ENCODE assay signal across 9 cellular contexts in the genomic region with DNA sequence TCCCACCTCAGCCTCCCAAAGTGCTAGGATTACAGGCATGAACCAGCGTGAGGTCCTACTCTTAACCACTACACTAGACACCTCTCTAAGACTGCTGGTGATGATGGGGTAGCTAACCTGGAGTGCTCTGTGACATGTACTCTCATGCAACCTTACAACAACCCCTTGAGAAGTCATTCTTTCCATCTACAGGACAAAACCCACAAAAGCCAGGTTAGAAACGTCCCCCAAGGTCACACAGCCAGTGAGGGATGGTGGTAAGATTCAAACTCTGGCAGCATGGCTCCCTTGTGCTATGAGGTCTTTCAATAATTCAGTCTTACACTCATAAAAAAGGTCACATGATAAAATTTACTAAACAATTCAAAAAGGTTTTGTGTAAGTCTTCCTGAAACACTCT.
DNase-seq lines count a peak whose midpoint lies in the region; ATAC-seq, FAIRE-seq and TF ChIP-seq lines count a peak whose summit lies in the region.
"Had no signal": no experiment of that assay in that cellular context is flagged by ENCODE, and none has a peak within 500 bp of the region (broad histone marks: within the 10 kb centered on the region; RNA-seq: fewer than 3 reads in every experiment).

No MANE protein-coding gene starts in this region.

- H3K9me3 ChIP-seq in right atrium auricular region: no peaks in the 10 kb centered on the region
- no peaks in the 10 kb centered on the region for H3K9me3 ChIP-seq in K562 (replicated peaks; ENCODE audit: control insufficient read depth, insufficient read depth, low read depth, low read length)
- H3K9me3 ChIP-seq in uterus: no peaks in the 10 kb centered on the region

- H3K36me3 ChIP-seq in right atrium auricular region: no peaks in the 10 kb centered on the region
- no peaks in the 10 kb centered on the region; the same call in 2 of the 3 replicates for H3K36me3 ChIP-seq in K562 (ENCODE audit: control insufficient read depth, insufficient read depth, low read length)
- H3K36me3 ChIP-seq in uterus: no peaks in the 10 kb centered on the region

- H3K27ac ChIP-seq in right atrium auricular region: peak overlapping the region; percentile 97
- peak overlapping the region; percentile 47; the same call in 2 of the 3 replicates for H3K27ac ChIP-seq in K562 (ENCODE audit: extremely low read depth, low read depth, low read length)
- H3K27ac ChIP-seq in uterus: peak overlapping the region; percentile 99 to 100

- intact Hi-C loops in left cardiac atrium (cut with DNase I): loop anchor here in 1 of 2 donors (10.0 kb wide), 1 partner anchor 94 kb away; a partner anchor contains a TSS
- intact Hi-C loops in K562 (cut with micrococcal nuclease): no loop called here
- intact Hi-C loops in uterus (cut with DNase I; ENCODE audit: low total_unique reads): no loop called here

- FAIRE-seq in K562 (lab: Jason Lieb, UNC): peak; percentile 15

- H3K4me1 ChIP-seq in right atrium auricular region (peaks cover 0 to 26% of the 10 kb centered on the region in 2 donors), K562 (replicated peaks in 1 of 2; ENCODE audit: control insufficient read depth in 2 of 2, insufficient read depth in 2 of 2, low read length in 2 of 2) (peaks cover 11 to 18% of the 10 kb centered on the region in 2 experiments; a peak in 4 of 5 replicates), uterus (no peaks in the 10 kb centered on the region)

- peak overlapping the region in 9 of 10 donors; percentile 0 to 100 (median 97) for H3K4me3 Mint-ChIP-seq in naive thymus-derived CD8-positive, alpha-beta T cell

- H3K36me3 Mint-ChIP-seq in naive thymus-derived CD8-positive, alpha-beta T cell: no peaks in the 10 kb centered on the region

- CTCF ChIA-PET in K562 (lab: Yijun Ruan, JAX; ENCODE audit: low intra/inter-chr PET ratio): no interaction called here

- POLR2A ChIA-PET in K562 (lab: Yijun Ruan, JAX): interaction anchor here (0.6 to 3.3 kb wide), 5 partner anchors 11 to 168 kb away, joined by 4 to 32 read pairs (median 4); a partner anchor contains a TSS
- POLR2A ChIA-PET in naive thymus-derived CD8-positive, alpha-beta T cell (lab: Charles Lee): interaction anchor here (0.5 to 7.0 kb wide), 9 partner anchors 12 to 116 kb away, joined by 4 to 277 read pairs (median 47); a partner anchor contains a TSS

- no peak for TF ChIP-seq RAD21 in K562 (CRISPR knock-in tag; conservative IDR thresholded peaks at IDR 0.05 in 1 of 2, IDR thresholded peaks at IDR 0.05 in 1 of 2)

- ATAC-seq in left cardiac atrium (no peak), K562 (no peak), HG03457 (IDR thresholded peaks at IDR 0.05; ENCODE audit: unreplicated experiment) (no peak), GM19023 (IDR thresholded peaks at IDR 0.05; ENCODE audit: unreplicated experiment) (no peak)
- no peak for ATAC-seq in naive thymus-derived CD8-positive, alpha-beta T cell

- TF ChIP-seq EP300 in K562 (IDR thresholded peaks at IDR 0.05; ENCODE audit: low read length): no peak

- H3K4me3 ChIP-seq in right atrium auricular region (no peak overlapping the region), K562 (no peak overlapping the region), uterus (no peak overlapping the region)

- no peaks in the 10 kb centered on the region for H3K9me1 ChIP-seq in K562 (ENCODE audit: control insufficient read depth, insufficient read depth, low read length)

- H4K20me1 ChIP-seq in K562 (replicated peaks; ENCODE audit: control insufficient read depth, insufficient read depth, low read length): no peaks in the 10 kb centered on the region

- H3K27me3 ChIP-seq in right atrium auricular region (no peaks in the 10 kb centered on the region), K562 (ENCODE audit: control insufficient read depth in 2 of 2, insufficient read depth in 2 of 2, low read length in 2 of 2) (no peaks in the 10 kb centered on the region), uterus (no peaks in the 10 kb centered on the region)

- peak overlapping the region; percentile 91 for H2AFZ ChIP-seq in K562 (ENCODE audit: low read depth, low read length)

- 43% methylated on average over 2 of the region's 2 CpGs for WGBS in K562 (ENCODE audit: insufficient coverage, low coverage, missing lambda C conversion rate)

- peaks cover 6% of the 10 kb centered on the region; the same call in 2 of the 3 replicates for H3K79me2 ChIP-seq in K562 (ENCODE audit: control insufficient read depth, insufficient read depth, low read length)

- no peak for TF ChIP-seq POLR2A in K562 (conservative IDR thresholded peaks at IDR 0.05)
- no peak for TF ChIP-seq POLR2A in uterus (IDR thresholded peaks at IDR 0.05)

- no peaks in the 10 kb centered on the region for H3K27me3 Mint-ChIP-seq in naive thymus-derived CD8-positive, alpha-beta T cell

- in situ Hi-C loops in K562 (cut with MboI): no loop called here

- TF ChIP-seq CTCF in right atrium auricular region (IDR thresholded peaks at IDR 0.05) (no peak), K562 (IDR thresholded peaks at IDR 0.05 in 2 of 3, conservative IDR thresholded peaks at IDR 0.05 in 1 of 3; ENCODE audit: insufficient read depth in 2 of 3, low read depth in 1 of 3, low read length in 3 of 3) (no peak), uterus (IDR thresholded peaks at IDR 0.05) (no peak)

- H3K4me2 ChIP-seq in K562 (ENCODE audit: insufficient read depth, low read length): peak overlapping the region; percentile 21

- H3K4me1 Mint-ChIP-seq in naive thymus-derived CD8-positive, alpha-beta T cell: peaks cover 13 to 32% (median 26%) of the 10 kb centered on the region in 4 donors

- peak overlapping the region in 9 of 10 donors; percentile 91 to 99 (median 97) for H3K27ac Mint-ChIP-seq in naive thymus-derived CD8-positive, alpha-beta T cell

- H3K9me3 Mint-ChIP-seq in naive thymus-derived CD8-positive, alpha-beta T cell: no peaks in the 10 kb centered on the region

- BruUV-seq in K562 (replicated peaks; lab: Mats Ljungman, UMichigan): no TSS peak

- DNase-seq in right atrium auricular region (ENCODE audit: low spot score) (no peak), left cardiac atrium (no peak), K562 (ENCODE audit: extremely low read depth in 1 of 4, low spot score in 3 of 4) (no peak), uterus (no peak)
- no peak for DNase-seq in naive thymus-derived CD8-positive, alpha-beta T cell
- no peak for DNase-seq in stimulated activated naive CD4-positive, alpha-beta T cell treated with Interleukin-2 at 50 U/mL for 16 hours (lab: John Stamatoyannopoulos, UW)
- DNase-seq: DMS153 had no signal

- H3K9ac ChIP-seq in K562 (ENCODE audit: insufficient read depth in 1 of 2, low read depth in 2 of 2, low read length in 2 of 2): peak overlapping the region in 1 of 2 experiments; percentile 61; a peak in 2 of 4 replicates

TF ChIP-seq in K562, 482 proteins besides CTCF, POLR2A, EP300 and RAD21:
- TF ChIP-seq TCF7 (IDR thresholded peaks at IDR 0.05; ENCODE audit: borderline replicate concordance) (no peak), TBP (optimal IDR thresholded peaks at IDR 0.05; ENCODE audit: low read depth, low read length) (no peak), CBX8 (IDR thresholded peaks at IDR 0.05; ENCODE audit: borderline replicate concordance, extremely low read depth, low read depth, low read length, poor library complexity, severe bottlenecking) (no peak), KDM1A (IDR thresholded peaks at IDR 0.05) (0 out of 4 replicates have a peak, but pooled peaks of 1 of the 2 experiments have one; percentile 1)
- TF ChIP-seq, protein P1, sequence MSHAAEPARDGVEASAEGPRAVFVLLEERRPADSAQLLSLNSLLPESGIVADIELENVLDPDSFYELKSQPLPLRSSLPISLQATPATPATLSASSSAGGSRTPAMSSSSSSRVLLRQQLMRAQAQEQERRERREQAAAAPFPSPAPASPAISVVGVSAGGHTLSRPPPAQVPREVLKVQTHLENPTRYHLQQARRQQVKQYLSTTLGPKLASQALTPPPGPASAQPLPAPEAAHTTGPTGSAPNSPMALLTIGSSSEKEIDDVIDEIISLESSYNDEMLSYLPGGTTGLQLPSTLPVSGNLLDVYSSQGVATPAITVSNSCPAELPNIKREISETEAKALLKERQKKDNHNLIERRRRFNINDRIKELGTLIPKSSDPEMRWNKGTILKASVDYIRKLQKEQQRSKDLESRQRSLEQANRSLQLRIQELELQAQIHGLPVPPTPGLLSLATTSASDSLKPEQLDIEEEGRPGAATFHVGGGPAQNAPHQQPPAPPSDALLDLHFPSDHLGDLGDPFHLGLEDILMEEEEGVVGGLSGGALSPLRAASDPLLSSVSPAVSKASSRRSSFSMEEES (CRISPR knock-in tag; IDR thresholded peaks at IDR 0.05): peak; percentile 67
- TF ChIP-seq, protein P2, sequence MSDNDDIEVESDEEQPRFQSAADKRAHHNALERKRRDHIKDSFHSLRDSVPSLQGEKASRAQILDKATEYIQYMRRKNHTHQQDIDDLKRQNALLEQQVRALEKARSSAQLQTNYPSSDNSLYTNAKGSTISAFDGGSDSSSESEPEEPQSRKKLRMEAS (CRISPR knock-in tag; IDR thresholded peaks at IDR 0.05): no peak

Comparison
In these comparisons a context has a peak if more than half of its experiments do, and no peak if none do; other contexts are left out.
1. H3K27ac ChIP-seq: peak in every context shown above with its lines; median percentile 100 in uterus; 97 in right atrium auricular region; 47 in K562.